ENCODE assay signal across 1 cellular context in genomic region chr16:66899310-66899944, GRCh38.
TF ChIP-seq lines count a peak whose summit lies in the region.

No MANE protein-coding gene starts in this region.

TF ChIP-seq in K562, 482 proteins besides CTCF, POLR2A, EP300 and RAD21 (continued from another document and continues in another):
- TF ChIP-seq STAT6 (CRISPR knock-in tag; IDR thresholded peaks at IDR 0.05) (no peak), SRF (CRISPR knock-in tag; IDR thresholded peaks at IDR 0.05) (no peak), ZNF77 (CRISPR knock-in tag; IDR thresholded peaks at IDR 0.05) (no peak), BRCA1 (IDR thresholded peaks at IDR 0.05) (no peak), BRCA1 (CRISPR knock-in tag; IDR thresholded peaks at IDR 0.05) (no peak), ZNF263 (CRISPR knock-in tag; IDR thresholded peaks at IDR 0.05; ENCODE audit: borderline replicate concordance) (no peak), ARNT (IDR thresholded peaks at IDR 0.05) (no peak), ASH1L (IDR thresholded peaks at IDR 0.05; ENCODE audit: borderline replicate concordance, low read depth, partially characterized antibody) (no peak), SOX6 (IDR thresholded peaks at IDR 0.05) (no peak), ZKSCAN3 (CRISPR knock-in tag; IDR thresholded peaks at IDR 0.05) (no peak), BCOR (IDR thresholded peaks at IDR 0.05) (no peak; the same call in none of the 2 replicates), ZNF282 (CRISPR knock-in tag; IDR thresholded peaks at IDR 0.05) (no peak), RCOR1 (IDR thresholded peaks at IDR 0.05; ENCODE audit: borderline replicate concordance in 1 of 2, low read depth in 2 of 2, low read length in 2 of 2) (no peak), NR1H2 (CRISPR knock-in tag; IDR thresholded peaks at IDR 0.05) (no peak), ZNF12 (CRISPR knock-in tag; IDR thresholded peaks at IDR 0.05) (no peak), XRCC4 (IDR thresholded peaks at IDR 0.05; ENCODE audit: extremely low read depth, insufficient read depth, insufficient read length) (no peak), ZBED1 (IDR thresholded peaks at IDR 0.05) (no peak), ZBTB2 (IDR thresholded peaks at IDR 0.05) (no peak), MEIS2 (IDR thresholded peaks at IDR 0.05; ENCODE audit: partially characterized antibody) (no peak), TAF15 (IDR thresholded peaks at IDR 0.05; ENCODE audit: low read depth, low read length) (no peak), CBX1 (IDR thresholded peaks at IDR 0.05; ENCODE audit: low read depth) (no peak; the same call in 1 of the 2 replicates), ZC3H4 (CRISPR knock-in tag; IDR thresholded peaks at IDR 0.05; ENCODE audit: borderline replicate concordance) (no peak), MXI1 (IDR thresholded peaks at IDR 0.05; ENCODE audit: low read depth, low read length) (no peak), ZNF79 (CRISPR knock-in tag; IDR thresholded peaks at IDR 0.05; ENCODE audit: low read depth) (no peak), GATAD2B (IDR thresholded peaks at IDR 0.05; ENCODE audit: borderline replicate concordance) (no peak), CXXC5 (CRISPR knock-in tag; IDR thresholded peaks at IDR 0.05) (no peak; the same call in 1 of the 2 replicates), EWSR1 (IDR thresholded peaks at IDR 0.05; ENCODE audit: borderline replicate concordance, low read depth, partially characterized antibody) (no peak), POLR3G (IDR thresholded peaks at IDR 0.05; ENCODE audit: extremely low read depth, insufficient read length, insufficient replicate concordance) (no peak), CTBP1 (IDR thresholded peaks at IDR 0.05; ENCODE audit: borderline replicate concordance) (no peak), CHD4 (IDR thresholded peaks at IDR 0.05; ENCODE audit: insufficient read depth, insufficient replicate concordance, low read depth, low read length, poor library complexity, severe bottlenecking) (no peak), ZNF324 (CRISPR knock-in tag; IDR thresholded peaks at IDR 0.05) (no peak), HLTF (IDR thresholded peaks at IDR 0.05) (no peak), BACH1 (tag; IDR thresholded peaks at IDR 0.05) (no peak), TSHZ1 (CRISPR knock-in tag; IDR thresholded peaks at IDR 0.05) (no peak), SMARCE1 (IDR thresholded peaks at IDR 0.05) (no peak), ETV5 (CRISPR knock-in tag; IDR thresholded peaks at IDR 0.05; ENCODE audit: low read depth) (no peak), POLR3A (IDR thresholded peaks at IDR 0.05; ENCODE audit: borderline replicate concordance, extremely low read depth, insufficient read depth, insufficient read length) (no peak), POLR2AphosphoS5 (IDR thresholded peaks at IDR 0.05; ENCODE audit: control insufficient read depth, insufficient read depth, low read depth, low read length) (no peak), HNRNPLL (IDR thresholded peaks at IDR 0.05; ENCODE audit: low read depth, low read length, poor library complexity, severe bottlenecking) (no peak), FOXM1 (IDR thresholded peaks at IDR 0.05; ENCODE audit: low read depth) (no peak), FOXM1 (CRISPR knock-in tag; IDR thresholded peaks at IDR 0.05; ENCODE audit: low read depth) (no peak), CBX3 (IDR thresholded peaks at IDR 0.05; ENCODE audit: borderline replicate concordance in 1 of 2, low read length in 2 of 2) (no peak; a peak in 1 of 3 replicates), DDX20 (tag; IDR thresholded peaks at IDR 0.05; ENCODE audit: low read depth) (no peak; the same call in none of the 2 replicates), ILF3 (IDR thresholded peaks at IDR 0.05; ENCODE audit: borderline replicate concordance) (no peak), ARID4B (CRISPR knock-in tag; IDR thresholded peaks at IDR 0.05) (peak; percentile 60; the same call in 1 of the 2 replicates), ZBTB1 (CRISPR knock-in tag; IDR thresholded peaks at IDR 0.05; ENCODE audit: borderline replicate concordance, low read depth) (no peak), NFXL1 (CRISPR knock-in tag; IDR thresholded peaks at IDR 0.05) (no peak), ARID2 (IDR thresholded peaks at IDR 0.05) (no peak), ZNF3 (CRISPR knock-in tag; IDR thresholded peaks at IDR 0.05) (no peak), ZBTB7A (IDR thresholded peaks at IDR 0.05; ENCODE audit: borderline replicate concordance, control insufficient read depth, low read depth, low read length) (no peak), ZNF696 (CRISPR knock-in tag; conservative IDR thresholded peaks at IDR 0.05) (no peak), MYC (IDR thresholded peaks at IDR 0.05; ENCODE audit: low read depth, low read length) (no peak), MYC (CRISPR knock-in tag; IDR thresholded peaks at IDR 0.05; ENCODE audit: borderline replicate concordance, low read depth) (no peak), SAFB (IDR thresholded peaks at IDR 0.05; ENCODE audit: borderline replicate concordance, low read depth, low read length) (no peak), CHD2 (IDR thresholded peaks at IDR 0.05; ENCODE audit: low read depth, low read length) (no peak), ZNF311 (CRISPR knock-in tag; IDR thresholded peaks at IDR 0.05) (no peak), ZNF197 (CRISPR knock-in tag; IDR thresholded peaks at IDR 0.05; ENCODE audit: low read depth) (no peak; the same call in 1 of the 2 replicates), CSDE1 (IDR thresholded peaks at IDR 0.05) (no peak), RBM39 (optimal IDR thresholded peaks at IDR 0.05; ENCODE audit: low read depth, low read length) (no peak), KAT7 (CRISPR knock-in tag; IDR thresholded peaks at IDR 0.05; ENCODE audit: borderline replicate concordance) (no peak), RBM14 (IDR thresholded peaks at IDR 0.05; ENCODE audit: borderline replicate concordance, insufficient read depth, low read depth, low read length) (no peak), ZNF551 (CRISPR knock-in tag; IDR thresholded peaks at IDR 0.05) (no peak), PTRF (tag; IDR thresholded peaks at IDR 0.05) (peak; percentile 67), FOXA3 (CRISPR knock-in tag; conservative IDR thresholded peaks at IDR 0.05 in 1 of 2, IDR thresholded peaks at IDR 0.05 in 1 of 2) (no peak), NR4A1 (CRISPR knock-in tag; IDR thresholded peaks at IDR 0.05) (0 out of 2 replicates have a peak, but pooled peaks have one; percentile 7), NR4A1 (tag; IDR thresholded peaks at IDR 0.05) (peak; percentile 79), NFIX (CRISPR knock-in tag; IDR thresholded peaks at IDR 0.05; ENCODE audit: low read depth) (no peak), NCOA1 (IDR thresholded peaks at IDR 0.05; ENCODE audit: low read depth) (no peak), ZNF57 (CRISPR knock-in tag; IDR thresholded peaks at IDR 0.05) (no peak), USF1 (CRISPR knock-in tag; IDR thresholded peaks at IDR 0.05) (peak; percentile 64), TCF7 (IDR thresholded peaks at IDR 0.05; ENCODE audit: borderline replicate concordance) (no peak), ZNF280B (CRISPR knock-in tag; IDR thresholded peaks at IDR 0.05) (no peak), MTA3 (IDR thresholded peaks at IDR 0.05; ENCODE audit: borderline replicate concordance) (no peak)
